Comparison of ENCODE assay signal across 16 cellular contexts in the genomic region with DNA sequence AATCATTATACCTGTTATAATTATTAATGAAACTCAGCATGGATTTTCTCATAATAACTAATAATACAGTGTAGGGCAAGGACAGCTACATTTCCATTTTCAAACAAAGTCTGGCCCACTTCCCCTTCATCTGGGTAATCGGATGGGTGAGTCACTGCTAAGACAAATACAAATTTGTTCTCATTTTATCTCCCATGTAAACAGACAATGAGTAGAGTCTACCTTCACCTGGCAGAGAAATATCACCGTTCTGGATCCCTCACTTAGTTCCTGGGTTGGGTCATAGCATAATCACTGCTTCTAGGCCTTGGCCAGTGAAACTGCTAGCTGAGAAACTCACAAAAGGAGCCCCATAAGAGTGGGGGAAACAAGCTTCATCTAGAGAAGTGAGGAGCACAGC. TPM values are rescaled to one million over a fixed set of nuclear protein-coding genes. Genes with fewer than 3 reads are reported as not detected.
A peak's percentile ranks its signal among the peaks of the same experiment; 100 is the strongest.
DNase-seq lines count a peak whose midpoint lies in the region; ATAC-seq, FAIRE-seq and TF ChIP-seq lines count a peak whose summit lies in the region.
"Had no signal": no experiment of that assay in that cellular context is flagged by ENCODE, and none has a peak within 500 bp of the region (broad histone marks: within the 10 kb centered on the region; RNA-seq: fewer than 3 reads in every experiment).

No MANE protein-coding gene starts in this region.

- no peak overlapping the region for H3K4me3 ChIP-seq in bronchial epithelial cell (ENCODE audit: low read depth, low read length)
- H3K4me3 ChIP-seq: SJCRH30 had no signal

- FAIRE-seq in bronchial epithelial cell (lab: Jason Lieb, UNC), result no peak
- FAIRE-seq: GM12892 had no signal

- TF ChIP-seq CTCF in bronchial epithelial cell (IDR thresholded peaks at IDR 0.05; ENCODE audit: insufficient read depth, low read length, severe bottlenecking), result no peak

- H3K27me3 ChIP-seq in bronchial epithelial cell (ENCODE audit: control insufficient read depth, insufficient read depth, low read length), result no peaks in the 10 kb centered on the region
- H3K27me3 ChIP-seq: SJCRH30 had no signal

- no peaks in the 10 kb centered on the region for H3K36me3 ChIP-seq in bronchial epithelial cell (ENCODE audit: control insufficient read depth, insufficient read depth, low read length)
- H3K36me3 ChIP-seq: SJCRH30 had no signal

- no peak for ATAC-seq in HG03457 (IDR thresholded peaks at IDR 0.05; ENCODE audit: unreplicated experiment)
- ATAC-seq: T-helper 17 cell had no signal

- DNase-seq in COLO668 (lab: John Stamatoyannopoulos, UW; ENCODE audit: unreplicated experiment) (peak; percentile 34), HT-29 (ENCODE audit: low spot score) (peak; percentile 17), NCI-H2196 (lab: John Stamatoyannopoulos, UW; ENCODE audit: unreplicated experiment) (peak; percentile 50), bronchial epithelial cell (ENCODE audit: low read depth) (peak; percentile 42), AG08395 (ENCODE audit: low spot score) (no peak), NCI-H2107 treated with DMSO at 0.1 percent for 48 hours (lab: John Stamatoyannopoulos, UW; ENCODE audit: unreplicated experiment) (no peak), NCI-H2107 (lab: John Stamatoyannopoulos, UW) (no peak)
- DNase-seq: AML-193, H7, NCI-H1436 treated with DMSO at 0.1 percent for 48 hours, NCI-H2171, NCI-H524, SJCRH30, T-helper 17 cell had no signal

RNA-seq across cellular contexts. Expression of gene CNTNAP5, which starts 9.2 kb away (rescaled TPM):
- not detected in 2 replicates for total RNA-seq in HT-29 (2014; rRNA removed; shearing (Covaris generic))
- not detected in 2 replicates for total RNA-seq in bronchial epithelial cell
- total RNA-seq: SJCRH30, T-helper 17 cell had no signal

Comparison
In these comparisons a context has a peak if more than half of its experiments do, and no peak if none do; other contexts are left out.
1. DNase-seq: peak in COLO668 (single experiment), HT-29 (single experiment), NCI-H2196 (single experiment) and bronchial epithelial cell (single experiment); none in AG08395 (single experiment), NCI-H2107 treated with DMSO at 0.1 percent for 48 hours (single experiment) and NCI-H2107 (single experiment).